14 cellular contexts compared by ENCODE assay signal in the genomic region with DNA sequence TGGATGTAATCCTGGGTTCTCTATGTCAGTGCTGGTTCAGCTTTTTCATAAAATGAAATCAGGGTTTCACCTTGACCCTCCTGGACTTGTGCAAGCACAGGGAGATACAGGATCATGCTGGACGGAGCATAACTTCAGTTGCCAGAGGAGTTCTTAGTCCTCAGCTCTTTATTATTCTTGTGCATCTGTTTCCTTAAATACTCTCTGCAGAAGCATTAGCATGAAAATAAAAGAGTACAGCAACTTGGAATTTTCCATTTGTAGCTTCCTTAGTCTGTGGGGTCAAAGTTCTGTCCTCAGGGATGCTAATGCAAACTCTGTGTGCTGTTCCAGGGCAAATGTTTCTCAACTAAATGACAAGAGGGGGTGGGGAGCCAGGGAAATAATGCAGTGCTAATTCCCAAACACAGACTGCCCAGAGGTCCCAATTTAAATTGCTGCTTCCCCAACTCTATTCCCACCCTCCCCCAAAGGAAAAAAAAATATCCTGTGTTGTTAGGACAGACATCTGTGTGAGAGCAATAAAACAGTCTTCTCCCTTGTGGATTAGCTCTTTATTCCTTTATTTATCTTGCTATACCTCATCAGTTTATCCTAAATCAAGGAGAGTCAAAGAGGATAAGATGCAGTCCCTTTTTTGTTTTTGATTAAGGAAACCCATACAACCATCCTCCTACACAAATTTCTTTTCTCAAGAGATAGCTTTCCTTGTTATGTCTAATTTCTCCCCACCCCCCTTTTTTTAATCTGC.
DNase-seq lines count a peak whose midpoint lies in the region; ATAC-seq, FAIRE-seq and TF ChIP-seq lines count a peak whose summit lies in the region.
"Had no signal": no experiment of that assay in that cellular context is flagged by ENCODE, and none has a peak within 500 bp of the region (broad histone marks: within the 10 kb centered on the region; RNA-seq: fewer than 3 reads in every experiment).

No MANE protein-coding gene starts in this region.

- H3K36me3 ChIP-seq in KMS-11 (ENCODE audit: insufficient read depth) = no peaks in the 10 kb centered on the region
- H3K36me3 ChIP-seq in endothelial cell of umbilical vein (ENCODE audit: control insufficient read depth in 2 of 2, extremely low read depth in 1 of 2, insufficient read depth in 2 of 2, low read length in 2 of 2) = no peaks in the 10 kb centered on the region
- H3K36me3 ChIP-seq: WERI-Rb-1 had no signal

- no peaks in the 10 kb centered on the region for H3K9me3 ChIP-seq in endothelial cell of umbilical vein (replicated peaks; ENCODE audit: control insufficient read depth, insufficient read depth, low read length)

- DNase-seq in endothelial cell of umbilical vein (ENCODE audit: low read depth, low spot score) (peak; percentile 79), lung microvascular endothelial cell (ENCODE audit: low read depth in 2 of 2) (peak; percentile 8 to 41), smooth muscle cell of the brain vasculature (ENCODE audit: low read depth, low spot score) (peak; percentile 83), epidermal melanocyte (ENCODE audit: insufficient read length, low spot score) (no peak), C1 segment of cervical spinal cord (lab: John Stamatoyannopoulos, UW) (no peak)
- DNase-seq: activated CD8-positive, alpha-beta memory T cell treated with anti-CD3 and anti-CD28 coated beads, Interleukin-2, amount 50 U/mL, for 4 hours; activated naive CD8-positive, alpha-beta T cell treated with anti-CD3 and anti-CD28 coated beads, Interleukin-2, amount 10 ng/mL, durations not matched to agents 7 days and 5 days; CD4-positive, CD25-positive, alpha-beta regulatory T cell; dorsolateral prefrontal cortex; NCI-H2081; WERI-Rb-1 had no signal

- H3K4me1 ChIP-seq in KMS-11 (ENCODE audit: low read depth, poor library complexity, severe bottlenecking) (peaks cover 37% of the 10 kb centered on the region), endothelial cell of umbilical vein (ENCODE audit: control insufficient read depth, extremely low read depth, insufficient read depth, low read length) (peaks cover 17% of the 10 kb centered on the region)

- CTCF ChIA-PET in endothelial cell of umbilical vein (lab: Charles Lee) = interaction anchor here (1.6 to 2.0 kb wide), 2 partner anchors 16 to 33 kb away, joined by 4 to 9 read pairs; no protein-coding TSS in a partner anchor

- no TSS peak for BruUV-seq in endothelial cell of umbilical vein (replicated peaks; lab: Mats Ljungman, UMichigan)

- no peak overlapping the region for H3K27ac ChIP-seq in KMS-11
- no peak overlapping the region for H3K27ac ChIP-seq in endothelial cell of umbilical vein (ENCODE audit: insufficient read depth, low read depth, low read length)
- H3K27ac ChIP-seq: WERI-Rb-1 had no signal

- H3K27me3 ChIP-seq in KMS-11 (ENCODE audit: insufficient read depth, low read depth) = no peaks in the 10 kb centered on the region
- H3K27me3 ChIP-seq in endothelial cell of umbilical vein (ENCODE audit: control insufficient read depth in 2 of 2, insufficient read depth in 2 of 2, low read length in 2 of 2) = no peaks in the 10 kb centered on the region

- H3K4me2 ChIP-seq in KMS-11 (no peak overlapping the region), endothelial cell of umbilical vein (ENCODE audit: insufficient read depth, low read length) (no peak overlapping the region)

- dilution Hi-C loops in endothelial cell of umbilical vein (cut with MboI; ENCODE audit: extremely low pct_ligation_motif_present, low sequenced_read_pairs) = no loop called here

- no peaks in the 10 kb centered on the region for H4K20me1 ChIP-seq in KMS-11 (ENCODE audit: insufficient read depth)
- no peaks in the 10 kb centered on the region for H4K20me1 ChIP-seq in endothelial cell of umbilical vein (replicated peaks; ENCODE audit: control insufficient read depth, extremely low read depth, insufficient read depth, low read length)

- peak overlapping the region; percentile 54; the same call in 1 of the 2 replicates for H2AFZ ChIP-seq in KMS-11 (ENCODE audit: low read depth)
- no peak overlapping the region for H2AFZ ChIP-seq in endothelial cell of umbilical vein (ENCODE audit: low read depth, low read length)

- peak; percentile 59 for FAIRE-seq in endothelial cell of umbilical vein (lab: Jason Lieb, UNC)

- H3K9me1 ChIP-seq in endothelial cell of umbilical vein (replicated peaks; ENCODE audit: control insufficient read depth, extremely low read depth, insufficient read depth, low read length) = no peaks in the 10 kb centered on the region

- H3K79me2 ChIP-seq in KMS-11 (ENCODE audit: insufficient read depth, low read depth) = no peaks in the 10 kb centered on the region
- no peaks in the 10 kb centered on the region for H3K79me2 ChIP-seq in endothelial cell of umbilical vein (ENCODE audit: control insufficient read depth, insufficient read depth, low read length)

- no peak overlapping the region for H3K4me3 ChIP-seq in KMS-11 (IDR thresholded peaks at IDR 0.05; ENCODE audit: insufficient read depth, low read depth, low read length)
- H3K4me3 ChIP-seq in endothelial cell of umbilical vein (replicated peaks in 1 of 3; ENCODE audit: insufficient read depth in 1 of 3, low read depth in 1 of 3, low read length in 3 of 3) = no peak overlapping the region
- H3K4me3 ChIP-seq: dorsolateral prefrontal cortex, lung had no signal

- H3K9ac ChIP-seq in KMS-11 (no peak overlapping the region), endothelial cell of umbilical vein (replicated peaks; ENCODE audit: extremely low read depth, insufficient read depth, low read length) (no peak overlapping the region)

- TF ChIP-seq POLR2A in endothelial cell of umbilical vein (IDR thresholded peaks at IDR 0.05; ENCODE audit: low read depth, low read length) = no peak

- intact Hi-C loops in endothelial cell of umbilical vein (cut with micrococcal nuclease) = no loop called here

- POLR2A ChIA-PET in endothelial cell of umbilical vein (lab: Charles Lee) = no interaction called here

- ATAC-seq in GM18868 (IDR thresholded peaks at IDR 0.05; ENCODE audit: unreplicated experiment) = no peak

- TF ChIP-seq CTCF in KMS-11 (conservative IDR thresholded peaks at IDR 0.05; ENCODE audit: low read depth, low read length) (no peak), endothelial cell of umbilical vein (IDR thresholded peaks at IDR 0.05; ENCODE audit: extremely low read depth in 1 of 2, insufficient read depth in 1 of 2, low read depth in 1 of 2, low read length in 2 of 2) (no peak)

TF ChIP-seq in endothelial cell of umbilical vein, 7 proteins besides CTCF, POLR2A, EP300 and RAD21:
- no peak for TF ChIP-seq EZH2 (IDR thresholded peaks at IDR 0.05; ENCODE audit: borderline replicate concordance, low read depth, low read length, severe bottlenecking)
- TF ChIP-seq GATA2 (IDR thresholded peaks at IDR 0.05; ENCODE audit: insufficient read depth, insufficient read length, low read depth, low read length) = no peak
- TF ChIP-seq FOS (IDR thresholded peaks at IDR 0.05; ENCODE audit: borderline replicate concordance, insufficient read depth, low read length) = no peak
- no peak for TF ChIP-seq POLR2AphosphoS5 (IDR thresholded peaks at IDR 0.05; ENCODE audit: insufficient read depth, low read depth, low read length)
- no peak for TF ChIP-seq MYC (IDR thresholded peaks at IDR 0.05; ENCODE audit: low read depth, low read length)
- no peak for TF ChIP-seq JUN (IDR thresholded peaks at IDR 0.05; ENCODE audit: borderline replicate concordance, insufficient read depth, insufficient read length, low read depth)
- TF ChIP-seq MAX (IDR thresholded peaks at IDR 0.05; ENCODE audit: insufficient read depth, insufficient read length) = no peak

Comparison
In these comparisons a context has a peak if more than half of its experiments do, and no peak if none do; other contexts are left out.
1. DNase-seq: peak in endothelial cell of umbilical vein (single experiment), lung microvascular endothelial cell (2 of 2) and smooth muscle cell of the brain vasculature (single experiment); none in epidermal melanocyte (single experiment) and C1 segment of cervical spinal cord (0 of 14).